Comparison of ENCODE assay signal across 10 cellular contexts in the genomic region with DNA sequence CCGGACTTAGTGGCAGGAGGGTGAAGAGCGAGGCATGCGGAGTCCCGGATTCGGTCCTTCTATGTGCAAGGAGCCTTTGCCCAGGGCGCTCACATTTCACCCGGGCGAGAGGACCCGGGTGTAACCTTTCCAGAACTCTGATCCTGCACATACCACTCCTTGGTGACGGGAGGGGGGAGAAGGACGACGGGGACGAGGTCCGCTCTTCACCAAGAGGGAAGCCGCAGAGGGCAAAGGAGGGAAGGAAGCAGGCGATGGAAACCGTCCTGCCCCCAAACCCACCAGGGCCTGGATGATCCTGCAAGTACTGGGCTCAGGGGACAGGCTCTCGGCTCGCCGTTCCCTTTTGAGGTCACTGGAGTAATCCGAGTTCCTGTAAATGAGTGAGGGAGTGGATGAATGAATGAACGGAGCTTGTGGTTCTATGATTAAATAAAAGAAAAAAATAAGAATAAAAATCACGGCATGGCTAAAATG. TPM values are rescaled to one million over a fixed set of nuclear protein-coding genes. Genes with fewer than 3 reads are reported as not detected.
DNase-seq lines count a peak whose midpoint lies in the region; ATAC-seq and TF ChIP-seq lines count a peak whose summit lies in the region.
"Had no signal": no experiment of that assay in that cellular context is flagged by ENCODE, and none has a peak within 500 bp of the region (broad histone marks: within the 10 kb centered on the region; RNA-seq: fewer than 3 reads in every experiment).

No MANE protein-coding gene starts in this region.

- H3K4me3 Mint-ChIP-seq in CD4-positive, CD25-positive, alpha-beta regulatory T cell, result peak overlapping the region in 3 of 4 donors; percentile 66 to 84 (median 68)

- TF ChIP-seq CTCF in WERI-Rb-1 (IDR thresholded peaks at IDR 0.05; ENCODE audit: low read depth, low read length), result no peak

- no peak overlapping the region for H3K9ac ChIP-seq in rectal smooth muscle tissue (ENCODE audit: low read length)

- peaks cover 0 to 7% (median 5%) of the 10 kb centered on the region in 4 donors for H3K4me1 Mint-ChIP-seq in CD4-positive, CD25-positive, alpha-beta regulatory T cell

- H3K27me3 Mint-ChIP-seq in CD4-positive, CD25-positive, alpha-beta regulatory T cell, result peaks cover 94% of the 10 kb centered on the region

- H3K4me1 ChIP-seq in CD4-positive, CD25-positive, alpha-beta regulatory T cell (ENCODE audit: control insufficient read depth, insufficient read depth, low read length, poor library complexity, severe bottlenecking), result peaks cover 11% of the 10 kb centered on the region
- peaks cover 2% of the 10 kb centered on the region for H3K4me1 ChIP-seq in rectal smooth muscle tissue (ENCODE audit: control insufficient read depth, insufficient read depth, low read length)

- no peak overlapping the region for H3K27ac ChIP-seq in CD4-positive, CD25-positive, alpha-beta regulatory T cell (ENCODE audit: insufficient read depth, low read length, poor library complexity, severe bottlenecking)
- H3K27ac ChIP-seq in WERI-Rb-1 (no peak overlapping the region), rectal smooth muscle tissue (ENCODE audit: low read depth, low read length) (peak overlapping the region; percentile 41)

- no peaks in the 10 kb centered on the region for H3K9me3 ChIP-seq in CD4-positive, CD25-positive, alpha-beta regulatory T cell (ENCODE audit: control insufficient read depth in 2 of 2, low read length in 2 of 2)
- H3K9me3 ChIP-seq in WERI-Rb-1 (ENCODE audit: severe bottlenecking), result no peaks in the 10 kb centered on the region

- peaks cover 39% of the 10 kb centered on the region for H3K27me3 ChIP-seq in CD4-positive, CD25-positive, alpha-beta regulatory T cell (ENCODE audit: control insufficient read depth, insufficient read depth, low read length)
- H3K27me3 ChIP-seq in WERI-Rb-1 (ENCODE audit: insufficient read depth, low read depth, severe bottlenecking), result peaks cover 32% of the 10 kb centered on the region
- H3K27me3 ChIP-seq in rectal smooth muscle tissue (ENCODE audit: control insufficient read depth, insufficient read depth, low read length), result peaks cover 2% of the 10 kb centered on the region

- H3K27ac Mint-ChIP-seq in CD4-positive, CD25-positive, alpha-beta regulatory T cell, result no peak overlapping the region

- intact Hi-C loops in head of caudate nucleus (cut with DNase I), result no loop called here

- DNase-seq in CD4-positive, CD25-positive, alpha-beta regulatory T cell, result no peak
- DNase-seq in WERI-Rb-1 (no peak), head of caudate nucleus (no peak), SIG-M5 (lab: John Stamatoyannopoulos, UW) (no peak)
- DNase-seq: DND-41 had no signal

- no peaks in the 10 kb centered on the region for H3K36me3 ChIP-seq in CD4-positive, CD25-positive, alpha-beta regulatory T cell (ENCODE audit: control insufficient read depth, insufficient read depth, low read length)
- no peaks in the 10 kb centered on the region for H3K36me3 ChIP-seq in WERI-Rb-1
- no peaks in the 10 kb centered on the region for H3K36me3 ChIP-seq in rectal smooth muscle tissue (ENCODE audit: control insufficient read depth, insufficient read depth, low read length)

- H3K4me3 ChIP-seq in CD4-positive, CD25-positive, alpha-beta regulatory T cell (ENCODE audit: low read depth, low read length), result no peak overlapping the region
- H3K4me3 ChIP-seq in WERI-Rb-1 (ENCODE audit: low read depth, low read length) (peak overlapping the region; percentile 69), iPS-11a (ENCODE audit: low read depth, low read length) (peak overlapping the region; percentile 21), rectal smooth muscle tissue (ENCODE audit: low read length) (peak overlapping the region; percentile 30)

- no peaks in the 10 kb centered on the region for H3K36me3 Mint-ChIP-seq in CD4-positive, CD25-positive, alpha-beta regulatory T cell

- no peak for ATAC-seq in CD4-positive, CD25-positive, alpha-beta regulatory T cell (ENCODE audit: low read depth in 2 of 2)
- ATAC-seq in GM19023 (IDR thresholded peaks at IDR 0.05; ENCODE audit: unreplicated experiment) (no peak), GM21717 (IDR thresholded peaks at IDR 0.05; ENCODE audit: unreplicated experiment) (no peak)

- H3K9me3 Mint-ChIP-seq in CD4-positive, CD25-positive, alpha-beta regulatory T cell, result peaks cover 0 to 3% (median 0%) of the 10 kb centered on the region in 7 donors

RNA-seq across cellular contexts. Expression of a gene that starts 1.0 kb away (rescaled TPM):
- total RNA-seq in CD4-positive, CD25-positive, alpha-beta regulatory T cell, result not detected
- not detected for polyA plus RNA-seq in CD4-positive, CD25-positive, alpha-beta regulatory T cell
- total RNA-seq: mononuclear cell had no signal

RNA-seq across cellular contexts. Expression of a gene that starts 16.4 kb away (rescaled TPM):
- 13.2 TPM for total RNA-seq in CD4-positive, CD25-positive, alpha-beta regulatory T cell
- 1 to 10 TPM; 4.7 to 8.0 (median 5.6) TPM for polyA plus RNA-seq in CD4-positive, CD25-positive, alpha-beta regulatory T cell

RNA-seq across cellular contexts. Expression of a gene that starts 26.6 kb away (rescaled TPM):
- total RNA-seq in CD4-positive, CD25-positive, alpha-beta regulatory T cell, result 30.7 TPM
- 10 to 100 TPM; 11.5 to 22.7 (median 18.7) TPM for polyA plus RNA-seq in CD4-positive, CD25-positive, alpha-beta regulatory T cell

RNA-seq across cellular contexts. Expression of a gene that starts 41.1 kb away (rescaled TPM):
- total RNA-seq in CD4-positive, CD25-positive, alpha-beta regulatory T cell, result 61.5 TPM
- 100 to 1,000 TPM; 121 to 207 (median 153) TPM for polyA plus RNA-seq in CD4-positive, CD25-positive, alpha-beta regulatory T cell

RNA-seq across cellular contexts. Expression of a gene that starts 42.2 kb away (rescaled TPM):
- 6.6 TPM for total RNA-seq in CD4-positive, CD25-positive, alpha-beta regulatory T cell
- 10 to 100 TPM in 3 of 4 donors, 1 to 10 TPM in 1; 5.2 to 17.1 (median 11.8) TPM for polyA plus RNA-seq in CD4-positive, CD25-positive, alpha-beta regulatory T cell
